27 cellular contexts compared by ENCODE assay signal in genomic region chr5:120231563-120231962, GRCh38.
"Had no signal": no experiment of that assay in that cellular context is flagged by ENCODE, and none has a peak within 500 bp of the region (broad histone marks: within the 10 kb centered on the region; RNA-seq: fewer than 3 reads in every experiment).

No MANE protein-coding gene starts in this region.

- ATAC-seq: effector memory CD8-positive, alpha-beta T cell; esophagus mucosa; foreskin keratinocyte; gastrocnemius medialis; gastroesophageal sphincter; heart left ventricle; heart right ventricle had no signal

- FAIRE-seq: endometrium, endothelial cell of umbilical vein had no signal

- H3K27me3 ChIP-seq: colonic mucosa, dorsolateral prefrontal cortex, esophagus muscularis mucosa, esophagus squamous epithelium, foreskin keratinocyte, gastrocnemius medialis, gastroesophageal sphincter, heart left ventricle, heart right ventricle, hepatocyte had no signal

- H3K4me3 ChIP-seq: colonic mucosa, coronary artery, dorsolateral prefrontal cortex, esophagus muscularis mucosa, esophagus squamous epithelium, gastrocnemius medialis, gastroesophageal sphincter, heart left ventricle, heart right ventricle, hepatocyte had no signal

- H2AFZ ChIP-seq: hepatocyte had no signal

- H3K27ac ChIP-seq: colonic mucosa, coronary artery, dorsolateral prefrontal cortex, epithelial cell of prostate, esophagus muscularis mucosa, esophagus squamous epithelium, foreskin keratinocyte, gastrocnemius medialis, gastroesophageal sphincter, heart left ventricle, heart right ventricle, hepatocyte had no signal

- H3K79me2 ChIP-seq: hepatocyte had no signal

- H3K4me1 ChIP-seq: colonic mucosa, esophagus muscularis mucosa, esophagus squamous epithelium, foreskin keratinocyte, gastrocnemius medialis, gastroesophageal sphincter, heart left ventricle, heart right ventricle had no signal

- DNase-seq: colonic mucosa; cortex of kidney; dermis blood vessel endothelial cell; dorsolateral prefrontal cortex; effector CD4-positive, alpha-beta T cell; effector CD8-positive, alpha-beta T cell; effector memory CD4-positive, alpha-beta T cell; effector memory CD8-positive, alpha-beta T cell; endodermal cell; erythroblast; esophagus squamous epithelium; foreskin fibroblast; foreskin keratinocyte; foreskin melanocyte; gastrocnemius medialis; glutamatergic neuron; head of caudate nucleus; heart left ventricle; heart right ventricle had no signal

- H3K36me3 ChIP-seq: colonic mucosa, esophagus muscularis mucosa, esophagus squamous epithelium, gastrocnemius medialis, gastroesophageal sphincter, heart left ventricle, heart right ventricle had no signal

- H3K4me2 ChIP-seq: hepatocyte had no signal

- H3K9me3 ChIP-seq: colonic mucosa, gastrocnemius medialis, gastroesophageal sphincter had no signal
